In genomic region chr3:45687828-45688193, GRCh38 we compare ENCODE assay signal across 8 cellular contexts. TPM values are rescaled to one million over a fixed set of nuclear protein-coding genes. Genes with fewer than 3 reads are reported as not detected.
A peak's percentile ranks its signal among the peaks of the same experiment; 100 is the strongest.
DNase-seq lines count a peak whose midpoint lies in the region; TF ChIP-seq lines count a peak whose summit lies in the region.

No MANE protein-coding gene starts in this region.

- 19 to 22% methylated on average over 4 of the region's 4 CpGs for WGBS in transverse colon (ENCODE audit: low coverage in 1 of 2), 2 donors

- H3K9me3 Mint-ChIP-seq in activated naive CD4-positive, alpha-beta T cell treated with anti-CD3 and anti-CD28 coated beads, Interleukin-2, amount 10 ng/mL, durations not matched to agents 7 days and 5 days, result peaks cover 2% of the 10 kb centered on the region
- peaks cover 3% of the 10 kb centered on the region for H3K9me3 Mint-ChIP-seq in activated CD4-positive, alpha-beta memory T cell treated with anti-CD3 and anti-CD28 coated beads for 36 hours

- H3K27ac Mint-ChIP-seq in activated naive CD4-positive, alpha-beta T cell treated with anti-CD3 and anti-CD28 coated beads, Interleukin-2, amount 10 ng/mL, durations not matched to agents 7 days and 5 days, result peak overlapping the region; percentile 58
- H3K27ac Mint-ChIP-seq in activated CD4-positive, alpha-beta memory T cell treated with anti-CD3 and anti-CD28 coated beads for 36 hours, result no peak overlapping the region

- no peak for TF ChIP-seq POLR2A in transverse colon (IDR thresholded peaks at IDR 0.05)

- POLR2A ChIA-PET in activated CD4-positive, alpha-beta memory T cell treated with anti-CD3 and anti-CD28 coated beads for 36 hours (lab: Charles Lee), result interaction anchor here (0.7 kb wide), 1 partner anchor 717 kb away, joined by 3 read pairs; no protein-coding TSS in a partner anchor

- intact Hi-C loops in activated CD4-positive, alpha-beta memory T cell treated with anti-CD3 and anti-CD28 coated beads for 36 hours (cut with micrococcal nuclease), result no loop called here
- intact Hi-C loops in transverse colon (cut with DNase I; ENCODE audit: low total_unique reads), result no loop called here

- peaks cover 41% of the 10 kb centered on the region for H3K4me1 Mint-ChIP-seq in activated naive CD4-positive, alpha-beta T cell treated with anti-CD3 and anti-CD28 coated beads, Interleukin-2, amount 10 ng/mL, durations not matched to agents 7 days and 5 days
- peaks cover 34% of the 10 kb centered on the region for H3K4me1 Mint-ChIP-seq in activated CD4-positive, alpha-beta memory T cell treated with anti-CD3 and anti-CD28 coated beads for 36 hours (ENCODE audit: low read depth)

- H3K9me3 ChIP-seq in iPS-18a (ENCODE audit: control insufficient read depth, low read depth, low read length), result no peaks in the 10 kb centered on the region
- no peaks in the 10 kb centered on the region for H3K9me3 ChIP-seq in transverse colon

- CTCF ChIA-PET in activated naive CD4-positive, alpha-beta T cell treated with anti-CD3 and anti-CD28 coated beads, Interleukin-2, amount 10 ng/mL, durations not matched to agents 7 days and 5 days (lab: Charles Lee), result interaction anchor here (2.1 kb wide), 1 partner anchor 28 kb away, joined by 9 read pairs; no protein-coding TSS in a partner anchor
- CTCF ChIA-PET in activated CD4-positive, alpha-beta memory T cell treated with anti-CD3 and anti-CD28 coated beads for 36 hours (lab: Charles Lee), result no interaction called here

- H3K9ac ChIP-seq in iPS-18a (ENCODE audit: low read length), result no peak overlapping the region

- H3K36me3 Mint-ChIP-seq in activated naive CD4-positive, alpha-beta T cell treated with anti-CD3 and anti-CD28 coated beads, Interleukin-2, amount 10 ng/mL, durations not matched to agents 7 days and 5 days, result peaks cover 29% of the 10 kb centered on the region
- peaks cover 23% of the 10 kb centered on the region for H3K36me3 Mint-ChIP-seq in activated CD4-positive, alpha-beta memory T cell treated with anti-CD3 and anti-CD28 coated beads for 36 hours

- H3K36me3 ChIP-seq in iPS-18a (ENCODE audit: control insufficient read depth, low read depth, low read length), result peaks cover 5% of the 10 kb centered on the region
- no peaks in the 10 kb centered on the region for H3K36me3 ChIP-seq in transverse colon

- H3K27ac ChIP-seq in iPS-18a (ENCODE audit: low read length), result no peak overlapping the region
- H3K27ac ChIP-seq in transverse colon, result peak overlapping the region in 2 of 4 donors; percentile 97

- peaks cover 6% of the 10 kb centered on the region for H3K27me3 Mint-ChIP-seq in activated naive CD4-positive, alpha-beta T cell treated with anti-CD3 and anti-CD28 coated beads, Interleukin-2, amount 10 ng/mL, durations not matched to agents 7 days and 5 days
- peaks cover 4% of the 10 kb centered on the region for H3K27me3 Mint-ChIP-seq in activated CD4-positive, alpha-beta memory T cell treated with anti-CD3 and anti-CD28 coated beads for 36 hours

- in situ Hi-C loops in transverse colon (cut with MboI; ENCODE audit: low pct_ligation_motif_present in 1 of 4, low pct_unique_long_range_greater_than_20kb in 1 of 4, low sequenced_read_pairs in 3 of 4), result no loop called here

- no peak for TF ChIP-seq CTCF in transverse colon (IDR thresholded peaks at IDR 0.05)

- DNase-seq in activated naive CD4-positive, alpha-beta T cell treated with anti-CD3 and anti-CD28 coated beads, Interleukin-2, amount 10 ng/mL, durations not matched to agents 7 days and 5 days, result no peak
- DNase-seq in activated naive CD4-positive, alpha-beta T cell (lab: John Stamatoyannopoulos, UW), result no peak
- no peak for DNase-seq in activated CD4-positive, alpha-beta memory T cell treated with anti-CD3 and anti-CD28 coated beads for 36 hours
- DNase-seq in transverse colon (no peak), pons (ENCODE audit: low spot score) (no peak), NCI-H1048 (lab: John Stamatoyannopoulos, UW) (no peak), NCI-H345 treated with DMSO at 0.1 percent for 48 hours (lab: John Stamatoyannopoulos, UW; ENCODE audit: unreplicated experiment) (no peak)

- H3K4me3 Mint-ChIP-seq in activated naive CD4-positive, alpha-beta T cell treated with anti-CD3 and anti-CD28 coated beads, Interleukin-2, amount 10 ng/mL, durations not matched to agents 7 days and 5 days, result peak overlapping the region; percentile 56
- H3K4me3 Mint-ChIP-seq in activated CD4-positive, alpha-beta memory T cell treated with anti-CD3 and anti-CD28 coated beads for 36 hours, result peak overlapping the region; percentile 75

- H3K4me1 ChIP-seq in iPS-18a (ENCODE audit: control insufficient read depth, low read depth, low read length) (peaks cover 33% of the 10 kb centered on the region), transverse colon (peaks cover 17 to 40% (median 26%) of the 10 kb centered on the region in 4 donors)

- TF ChIP-seq EP300 in transverse colon (IDR thresholded peaks at IDR 0.05; ENCODE audit: low read depth), result no peak

- H3K4me3 ChIP-seq in iPS-18a (ENCODE audit: low read length) (peak overlapping the region; percentile 96), transverse colon (peak overlapping the region in 3 of 4 donors; percentile 74 to 94 (median 74))

- H3K27me3 ChIP-seq in iPS-18a (ENCODE audit: control insufficient read depth, insufficient read depth, low read length), result no peaks in the 10 kb centered on the region
- no peaks in the 10 kb centered on the region for H3K27me3 ChIP-seq in transverse colon

RNA-seq across cellular contexts. Expression of gene SACM1L, which starts 1.4 kb away (rescaled TPM):
- total RNA-seq in activated CD4-positive, alpha-beta memory T cell treated with anti-CD3 and anti-CD28 coated beads for 36 hours, result 10 to 100 TPM; 64.3 to 71.2 TPM
- total RNA-seq in transverse colon, result 10 to 100 TPM in 3 of 4 donors, 1 to 10 TPM in 1; 8.6 to 71.9 (median 53.8) TPM
